9 cellular contexts compared by ENCODE assay signal in genomic region chr22:26648011-26648497, GRCh38. TPM values are rescaled to one million over a fixed set of nuclear protein-coding genes. Genes with fewer than 3 reads are reported as not detected.
DNase-seq lines count a peak whose midpoint lies in the region; ATAC-seq and TF ChIP-seq lines count a peak whose summit lies in the region.
"Had no signal": no experiment of that assay in that cellular context is flagged by ENCODE, and none has a peak within 500 bp of the region (broad histone marks: within the 10 kb centered on the region; RNA-seq: fewer than 3 reads in every experiment).

No MANE protein-coding gene starts in this region.

- no peak overlapping the region for H3K23ac ChIP-seq in H9 (ENCODE audit: insufficient read length, low read depth, low read length)

- no peak overlapping the region for H4K8ac ChIP-seq in H9 (replicated peaks; ENCODE audit: insufficient read length, low read depth, low read length)

- no peak overlapping the region for H2BK5ac ChIP-seq in H9 (ENCODE audit: insufficient read length, low read length)

- 0 out of 2 replicates have a peak overlapping the region, but pooled peaks have one; percentile 0 for H3K14ac ChIP-seq in H9 (ENCODE audit: insufficient read depth, low read length)

- H3K9ac ChIP-seq in H9 (ENCODE audit: extremely low read depth, insufficient read length, low read length): no peak overlapping the region

- no peak overlapping the region for H3K27ac ChIP-seq in H9 (ENCODE audit: insufficient read length, low read depth, low read length)
- H3K27ac ChIP-seq: upper lobe of right lung had no signal

- peak; percentile 87 for DNase-seq in H9
- DNase-seq in NCI-H345 (lab: John Stamatoyannopoulos, UW): peak; percentile 97
- DNase-seq in activated T-helper 1 cell treated with anti-CD3 and anti-CD28 coated beads, Interleukin-12 subunit alpha, Interleukin-12 subunit beta, Interleukin-2, Interleukin-4 antibody, amounts not matched to agents 30 ng/mL and 10 ng/mL and 1 ng/mL, durations not matched to agents 14 hours and 24 hours and 36 hours (ENCODE audit: low spot score): peak; percentile 40
- DNase-seq in nephron progenitor cell: peak; percentile 24
- DNase-seq in cerebellum (ENCODE audit: low spot score): no peak
- no peak for DNase-seq in epidermal melanocyte (ENCODE audit: insufficient read length, low spot score)
- DNase-seq: upper lobe of right lung had no signal

- no peak overlapping the region for H2BK12ac ChIP-seq in H9 (ENCODE audit: insufficient read length, low read depth, low read length)

- no peaks in the 10 kb centered on the region for H3K9me3 ChIP-seq in H9 (ENCODE audit: control insufficient read depth, low read depth, low read length)
- H3K9me3 ChIP-seq: upper lobe of right lung had no signal

- peak overlapping the region; percentile 49 for H3K18ac ChIP-seq in H9 (ENCODE audit: insufficient read length, low read depth, low read length)

- H3K23me2 ChIP-seq in H9 (ENCODE audit: insufficient read length, low read depth, low read length, poor library complexity, severe bottlenecking): no peaks in the 10 kb centered on the region

- intact Hi-C loops in activated T-helper 1 cell treated with anti-CD3 and anti-CD28 coated beads, Interleukin-12 subunit alpha, Interleukin-12 subunit beta, Interleukin-2, Interleukin-4 antibody, amounts not matched to agents 30 ng/mL and 10 ng/mL and 1 ng/mL, durations not matched to agents 14 hours and 24 hours and 36 hours (cut with micrococcal nuclease): no loop called here

- H3T11ph ChIP-seq in H9 (ENCODE audit: low read length): no peak overlapping the region

- H3K9me3 Mint-ChIP-seq in H9 (no peaks in the 10 kb centered on the region; a peak in 2 of 5 replicates), nephron progenitor cell (no peaks in the 10 kb centered on the region)
- no peaks in the 10 kb centered on the region for H3K9me3 Mint-ChIP-seq in activated T-helper 1 cell treated with anti-CD3 and anti-CD28 coated beads, Interleukin-12 subunit alpha, Interleukin-12 subunit beta, Interleukin-2, Interleukin-4 antibody, amounts not matched to agents 30 ng/mL and 10 ng/mL and 1 ng/mL, durations not matched to agents 14 hours and 24 hours and 36 hours

- no peak overlapping the region for H3K4ac ChIP-seq in H9 (ENCODE audit: low read depth, low read length)

- peaks cover 82 to 88% of the 10 kb centered on the region in 2 experiments for H3K4me1 Mint-ChIP-seq in H9
- H3K4me1 Mint-ChIP-seq in activated T-helper 1 cell treated with anti-CD3 and anti-CD28 coated beads, Interleukin-12 subunit alpha, Interleukin-12 subunit beta, Interleukin-2, Interleukin-4 antibody, amounts not matched to agents 30 ng/mL and 10 ng/mL and 1 ng/mL, durations not matched to agents 14 hours and 24 hours and 36 hours (ENCODE audit: low read depth): peaks cover 85% of the 10 kb centered on the region
- H3K4me1 Mint-ChIP-seq in nephron progenitor cell: peaks cover 62% of the 10 kb centered on the region

- no peak overlapping the region for H4K91ac ChIP-seq in H9 (ENCODE audit: insufficient read length, low read depth, low read length)

- H3K27ac Mint-ChIP-seq in H9: peak overlapping the region; percentile 93 to 99 (median 94)
- H3K27ac Mint-ChIP-seq in activated T-helper 1 cell treated with anti-CD3 and anti-CD28 coated beads, Interleukin-12 subunit alpha, Interleukin-12 subunit beta, Interleukin-2, Interleukin-4 antibody, amounts not matched to agents 30 ng/mL and 10 ng/mL and 1 ng/mL, durations not matched to agents 14 hours and 24 hours and 36 hours: peak overlapping the region; percentile 69
- no peak overlapping the region for H3K27ac Mint-ChIP-seq in nephron progenitor cell

- peaks cover 29% of the 10 kb centered on the region for H3K4me1 ChIP-seq in H9 (ENCODE audit: insufficient read depth, low read length)

- no peak overlapping the region for H2AK5ac ChIP-seq in H9 (ENCODE audit: insufficient read length, low read length)

- no peaks in the 10 kb centered on the region for H3K27me3 ChIP-seq in H9 (ENCODE audit: insufficient read depth, low read length)
- H3K27me3 ChIP-seq: upper lobe of right lung had no signal

- no peak overlapping the region for H4K5ac ChIP-seq in H9 (ENCODE audit: insufficient read length, low read depth, low read length)

- ATAC-seq in HG03457 (IDR thresholded peaks at IDR 0.05; ENCODE audit: unreplicated experiment) (no peak), HG02870 (IDR thresholded peaks at IDR 0.05; ENCODE audit: unreplicated experiment) (no peak)
- ATAC-seq: upper lobe of right lung had no signal

- H2BK15ac ChIP-seq in H9 (ENCODE audit: low read depth, low read length): no peak overlapping the region

- H3K56ac ChIP-seq in H9 (ENCODE audit: insufficient read length, low read depth, low read length): no peak overlapping the region

- H3K27me3 Mint-ChIP-seq in H9 (ENCODE audit: low read depth) (peaks cover 7% of the 10 kb centered on the region), nephron progenitor cell (ENCODE audit: low read depth, poor library complexity) (peaks cover 78% of the 10 kb centered on the region)
- peaks cover 2% of the 10 kb centered on the region for H3K27me3 Mint-ChIP-seq in activated T-helper 1 cell treated with anti-CD3 and anti-CD28 coated beads, Interleukin-12 subunit alpha, Interleukin-12 subunit beta, Interleukin-2, Interleukin-4 antibody, amounts not matched to agents 30 ng/mL and 10 ng/mL and 1 ng/mL, durations not matched to agents 14 hours and 24 hours and 36 hours (ENCODE audit: insufficient read depth)

- H3K36me3 Mint-ChIP-seq in H9 (ENCODE audit: insufficient read depth in 1 of 3, low read depth in 3 of 3) (no peaks in the 10 kb centered on the region), nephron progenitor cell (ENCODE audit: low read depth) (no peaks in the 10 kb centered on the region)
- H3K36me3 Mint-ChIP-seq in activated T-helper 1 cell treated with anti-CD3 and anti-CD28 coated beads, Interleukin-12 subunit alpha, Interleukin-12 subunit beta, Interleukin-2, Interleukin-4 antibody, amounts not matched to agents 30 ng/mL and 10 ng/mL and 1 ng/mL, durations not matched to agents 14 hours and 24 hours and 36 hours (ENCODE audit: low read depth): no peaks in the 10 kb centered on the region

- no peak overlapping the region for H2BK120ac ChIP-seq in H9 (ENCODE audit: low read depth, low read length, poor library complexity, severe bottlenecking)

- TF ChIP-seq CTCF in H9 (conservative IDR thresholded peaks at IDR 0.05): no peak
- TF ChIP-seq CTCF in nephron progenitor cell (IDR thresholded peaks at IDR 0.05): no peak

- H4K20me1 ChIP-seq in H9 (ENCODE audit: control insufficient read depth, insufficient read depth, insufficient read length): no peaks in the 10 kb centered on the region

- H2BK20ac ChIP-seq in H9 (ENCODE audit: low read depth, low read length, poor library complexity, severe bottlenecking): no peak overlapping the region

- no peaks in the 10 kb centered on the region for H3K79me2 ChIP-seq in H9 (ENCODE audit: insufficient read depth, low read length)

- H3K4me3 Mint-ChIP-seq in H9 (peak overlapping the region; percentile 53 to 73), nephron progenitor cell (peak overlapping the region; percentile 72)
- H3K4me3 Mint-ChIP-seq in activated T-helper 1 cell treated with anti-CD3 and anti-CD28 coated beads, Interleukin-12 subunit alpha, Interleukin-12 subunit beta, Interleukin-2, Interleukin-4 antibody, amounts not matched to agents 30 ng/mL and 10 ng/mL and 1 ng/mL, durations not matched to agents 14 hours and 24 hours and 36 hours: peak overlapping the region; percentile 69

- H3K4me2 ChIP-seq in H9 (ENCODE audit: insufficient read depth, insufficient read length, low read length): peak overlapping the region; percentile 0

- no CpG with 5 or more reads among the region's 17 CpGs for WGBS in H9 (ENCODE audit: extremely low coverage, insufficient read length, low lambda C conversion rate)

- no peaks in the 10 kb centered on the region for H3K79me1 ChIP-seq in H9 (ENCODE audit: insufficient read depth, low read depth, low read length, poor library complexity, severe bottlenecking)

- no peak overlapping the region for H2AFZ ChIP-seq in H9 (ENCODE audit: low read length)

RNA-seq across cellular contexts. Expression of gene MIAT, which starts 9.3 kb away (rescaled TPM):
- total RNA-seq in H9 (2021) (77.0 and 85.6 TPM in 2 replicates), cerebellum (194 TPM)
- 37.9 and 39.8 TPM in 2 replicates for total RNA-seq in activated T-helper 1 cell treated with anti-CD3 and anti-CD28 coated beads, Interleukin-12 subunit alpha, Interleukin-12 subunit beta, Interleukin-2, Interleukin-4 antibody, amounts not matched to agents 30 ng/mL and 10 ng/mL and 1 ng/mL, durations not matched to agents 14 hours and 24 hours and 36 hours

RNA-seq across cellular contexts. Expression of gene CRYBA4, which starts 26.3 kb away (rescaled TPM):
- total RNA-seq in H9 (2021) (0.37 and 0.52 TPM in 2 replicates), cerebellum (not detected)
- not detected in 2 replicates for total RNA-seq in activated T-helper 1 cell treated with anti-CD3 and anti-CD28 coated beads, Interleukin-12 subunit alpha, Interleukin-12 subunit beta, Interleukin-2, Interleukin-4 antibody, amounts not matched to agents 30 ng/mL and 10 ng/mL and 1 ng/mL, durations not matched to agents 14 hours and 24 hours and 36 hours
- total RNA-seq: upper lobe of right lung had no signal

RNA-seq across cellular contexts. Expression of gene CRYBB1, which starts 30.2 kb away (rescaled TPM):
- total RNA-seq in H9 (2021): 4.3 and 5.4 TPM in 2 replicates
- not detected in 2 replicates for total RNA-seq in activated T-helper 1 cell treated with anti-CD3 and anti-CD28 coated beads, Interleukin-12 subunit alpha, Interleukin-12 subunit beta, Interleukin-2, Interleukin-4 antibody, amounts not matched to agents 30 ng/mL and 10 ng/mL and 1 ng/mL, durations not matched to agents 14 hours and 24 hours and 36 hours
- 0.27 TPM for total RNA-seq in cerebellum

RNA-seq across cellular contexts. Expression of gene TPST2, which starts 58.1 kb away (rescaled TPM):
- total RNA-seq in H9 (2021): 50.1 and 52.2 TPM in 2 replicates
- 36.1 and 37.0 TPM in 2 replicates for total RNA-seq in activated T-helper 1 cell treated with anti-CD3 and anti-CD28 coated beads, Interleukin-12 subunit alpha, Interleukin-12 subunit beta, Interleukin-2, Interleukin-4 antibody, amounts not matched to agents 30 ng/mL and 10 ng/mL and 1 ng/mL, durations not matched to agents 14 hours and 24 hours and 36 hours
- 8.3 TPM for total RNA-seq in cerebellum

Comparison
In these comparisons a context has a peak if more than half of its experiments do, and no peak if none do; other contexts are left out.
1. DNase-seq: peak in H9 (single experiment), NCI-H345 (single experiment), activated T-helper 1 cell treated with anti-CD3 and anti-CD28 coated beads, Interleukin-12 subunit alpha, Interleukin-12 subunit beta, Interleukin-2, Interleukin-4 antibody, amounts not matched to agents 30 ng/mL and 10 ng/mL and 1 ng/mL, durations not matched to agents 14 hours and 24 hours and 36 hours (single experiment) and nephron progenitor cell (single experiment); none in cerebellum (single experiment) and epidermal melanocyte (single experiment).
2. Peak in every context shown above with its lines, with median percentiles within 50 percentile points of each other: H3K4me3 Mint-ChIP-seq.